ENCODE assay signal across 8 cellular contexts in the genomic region with DNA sequence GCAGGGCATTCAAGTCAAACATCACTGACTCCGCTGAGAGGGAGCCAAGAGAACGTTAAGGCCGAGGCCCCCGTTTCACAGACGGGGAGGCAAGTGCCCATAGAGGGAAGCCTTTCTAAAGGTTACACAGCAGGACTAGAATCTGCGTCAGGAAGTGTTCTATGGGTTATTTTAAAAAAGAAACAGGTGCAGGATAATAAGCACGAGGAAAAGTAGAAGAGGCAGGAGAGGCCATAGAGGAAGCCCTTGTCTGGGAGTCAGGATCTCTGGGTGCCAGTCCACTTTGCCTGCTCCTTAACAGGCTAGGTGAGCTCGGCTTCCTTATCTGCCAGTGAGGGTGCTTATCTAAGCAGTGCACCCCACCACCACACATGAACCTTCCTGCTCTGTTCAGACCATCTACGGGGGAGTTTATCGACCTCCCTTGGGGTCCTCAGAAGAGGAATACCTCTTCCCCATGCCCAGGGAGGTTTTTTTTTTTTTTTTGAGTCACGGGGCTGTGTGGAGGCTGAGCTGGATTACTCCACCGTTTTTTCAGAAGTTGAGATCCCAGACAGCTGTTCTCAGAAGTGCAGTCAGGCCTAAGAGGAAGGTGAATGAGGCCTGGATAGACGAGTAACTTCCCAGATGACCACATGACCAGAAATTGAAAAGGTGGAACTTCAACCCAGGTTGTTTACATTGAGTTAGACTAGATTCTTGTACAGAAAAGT. TPM values are rescaled to one million over a fixed set of nuclear protein-coding genes. Genes with fewer than 3 reads are reported as not detected.
DNase-seq lines count a peak whose midpoint lies in the region; FAIRE-seq and TF ChIP-seq lines count a peak whose summit lies in the region.

No MANE protein-coding gene starts in this region.

- no peaks in the 10 kb centered on the region for H3K27me3 Mint-ChIP-seq in activated naive CD8-positive, alpha-beta T cell

- TF ChIP-seq CTCF in MM.1S (IDR thresholded peaks at IDR 0.05; ENCODE audit: low read length) = no peak
- no peak for TF ChIP-seq CTCF in spleen (IDR thresholded peaks at IDR 0.05 in 8 of 11, conservative IDR thresholded peaks at IDR 0.05 in 3 of 11)

- H3K4me3 ChIP-seq in MM.1S (ENCODE audit: low read length) = peak overlapping the region; percentile 44; the same call in 1 of the 2 replicates
- H3K4me3 ChIP-seq in spleen = peak overlapping the region; percentile 6 to 100 (median 94)

- peak overlapping the region; percentile 73 for H3K9ac ChIP-seq in MM.1S (ENCODE audit: low read length)

- 3 to 9% (median 7%) methylated on average over 13 of the region's 13 CpGs for WGBS in spleen, 5 donors

- H3K36me3 Mint-ChIP-seq in activated naive CD8-positive, alpha-beta T cell = no peaks in the 10 kb centered on the region

- H3K4me2 ChIP-seq in MM.1S (ENCODE audit: low read depth, low read length) = peak overlapping the region; percentile 79

- intact Hi-C loops in spleen (cut with DNase I; ENCODE audit: low total_unique reads) = loop anchor here (5.0 kb wide), 1 partner anchor 34 kb away; no protein-coding TSS in a partner anchor

- H3K27me3 ChIP-seq in MM.1S (replicated peaks; ENCODE audit: insufficient read depth, low read length) = no peaks in the 10 kb centered on the region
- H3K27me3 ChIP-seq in spleen (replicated peaks in 1 of 7) = no peaks in the 10 kb centered on the region

- H4K20me1 ChIP-seq in MM.1S (ENCODE audit: insufficient read depth, low read length) = no peaks in the 10 kb centered on the region

- peaks cover 7% of the 10 kb centered on the region for H3K36me3 ChIP-seq in MM.1S (replicated peaks; ENCODE audit: insufficient read depth, low read length)
- H3K36me3 ChIP-seq in spleen = peaks cover 0 to 16% (median 3%) of the 10 kb centered on the region in 6 donors

- H3K4me1 ChIP-seq in MM.1S (ENCODE audit: low read length) = peaks cover 47% of the 10 kb centered on the region
- H3K4me1 ChIP-seq in spleen = peaks cover 45 to 85% (median 74%) of the 10 kb centered on the region in 6 donors

- H2AFZ ChIP-seq in MM.1S (ENCODE audit: low read length) = peak overlapping the region; percentile 57

- no peak for TF ChIP-seq POLR2A in spleen (IDR thresholded peaks at IDR 0.05)

- peak; percentile 34 for DNase-seq in NCI-H2107 (lab: John Stamatoyannopoulos, UW)
- no peak for DNase-seq in NCI-H2107 treated with DMSO at 0.1 percent for 48 hours (lab: John Stamatoyannopoulos, UW; ENCODE audit: unreplicated experiment)
- peak; percentile 45 for DNase-seq in MM.1S
- DNase-seq in iPS-NIHi7 (ENCODE audit: extremely low spot score) = peak; percentile 9
- no peak for DNase-seq in spleen
- no peak for DNase-seq in GM19239 (ENCODE audit: insufficient read length, low spot score)
- no peak for DNase-seq in middle frontal gyrus (ENCODE audit: extremely low spot score, low spot score)

- H3F3A ChIP-seq in MM.1S (ENCODE audit: insufficient read depth, low read length) = peaks cover 34% of the 10 kb centered on the region

- peaks cover 36% of the 10 kb centered on the region for H3K79me2 ChIP-seq in MM.1S (ENCODE audit: low read length)

- FAIRE-seq in GM19239 (lab: Jason Lieb, UNC) = no peak

- H3K4me3 Mint-ChIP-seq in activated naive CD8-positive, alpha-beta T cell = peak overlapping the region; percentile 85

- no peaks in the 10 kb centered on the region for H3K9me2 ChIP-seq in MM.1S (replicated peaks; ENCODE audit: insufficient read depth, low read length)

- no peaks in the 10 kb centered on the region for H3K9me3 Mint-ChIP-seq in activated naive CD8-positive, alpha-beta T cell (ENCODE audit: low read depth)

- peak overlapping the region; percentile 99 for H3K27ac ChIP-seq in MM.1S (ENCODE audit: low read length)
- H3K27ac ChIP-seq in spleen = peak overlapping the region; percentile 95 to 99 (median 98)

- no peaks in the 10 kb centered on the region for H3K9me3 ChIP-seq in MM.1S (replicated peaks; ENCODE audit: insufficient read depth, low read length)
- H3K9me3 ChIP-seq in spleen = no peaks in the 10 kb centered on the region

- peaks cover 44% of the 10 kb centered on the region for H3K4me1 Mint-ChIP-seq in activated naive CD8-positive, alpha-beta T cell (ENCODE audit: low read depth)

- H3K27ac Mint-ChIP-seq in activated naive CD8-positive, alpha-beta T cell = peak overlapping the region; percentile 93

RNA-seq across cellular contexts. Expression of gene FCHSD2, which starts 1.2 kb away (rescaled TPM):
- total RNA-seq in spleen = 100 to 1,000 TPM in 4 of 7 donors, 10 to 100 TPM in 3; 66.1 to 129 (median 110) TPM
- 10 to 100 TPM; 30.2 to 35.0 (median 32.2) TPM for polyA plus RNA-seq in spleen

Comparison
In these comparisons a context has a peak if more than half of its experiments do, and no peak if none do; other contexts are left out.
1. DNase-seq: peak in NCI-H2107 (single experiment), MM.1S (single experiment) and iPS-NIHi7 (single experiment); none in NCI-H2107 treated with DMSO at 0.1 percent for 48 hours (single experiment), spleen (single experiment), GM19239 (single experiment) and middle frontal gyrus (single experiment).